ENCODE assay signal across 17 cellular contexts in genomic region chr11:1872267-1872985, GRCh38. TPM values are rescaled to one million over a fixed set of nuclear protein-coding genes. Genes with fewer than 3 reads are reported as not detected.
DNase-seq lines count a peak whose midpoint lies in the region; ATAC-seq and TF ChIP-seq lines count a peak whose summit lies in the region.
"Had no signal": no experiment of that assay in that cellular context is flagged by ENCODE, and none has a peak within 500 bp of the region (broad histone marks: within the 10 kb centered on the region; RNA-seq: fewer than 3 reads in every experiment).

No MANE protein-coding gene starts in this region.

- H3K27me3 ChIP-seq in CD8-positive, alpha-beta memory T cell (ENCODE audit: insufficient read depth, low read length, poor library complexity, severe bottlenecking): no peaks in the 10 kb centered on the region
- peaks cover 34 to 67% (median 63%) of the 10 kb centered on the region in 3 donors for H3K27me3 ChIP-seq in gastrocnemius medialis

- peak in 1 of 5 donors; percentile 46 for DNase-seq in CD8-positive, alpha-beta memory T cell
- DNase-seq in activated naive CD8-positive, alpha-beta T cell treated with anti-CD3 and anti-CD28 coated beads, Interleukin-2, amount 10 ng/mL, durations not matched to agents 7 days and 5 days: peak; percentile 15
- DNase-seq in immature natural killer cell: no peak
- peak in 1 of 2 donors; percentile 10 for DNase-seq in gastrocnemius medialis
- no peak for DNase-seq in stimulated activated CD4-positive, alpha-beta T cell treated with anti-CD3 and anti-CD28 coated beads, Interleukin-15, amount 100 ng/mL, for 24 hours
- no peak for DNase-seq in kidney glomerular epithelial cell (lab: John Stamatoyannopoulos, UW)
- DNase-seq: endodermal cell, GOT3, NCI-H187, NCI-H526 treated with DMSO at 0.1 percent for 48 hours, SHP77 treated with DMSO at 0.1 percent for 48 hours had no signal

- no peak overlapping the region for H3K4me3 ChIP-seq in CD8-positive, alpha-beta memory T cell (ENCODE audit: low read length)
- H3K4me3 ChIP-seq in gastrocnemius medialis: peak overlapping the region in 1 of 4 donors; percentile 37

- peak overlapping the region in 4 of 7 donors; percentile 12 to 58 (median 46) for H3K4me3 Mint-ChIP-seq in CD8-positive, alpha-beta memory T cell
- no peak overlapping the region for H3K4me3 Mint-ChIP-seq in activated naive CD8-positive, alpha-beta T cell treated with anti-CD3 and anti-CD28 coated beads, Interleukin-2, amount 10 ng/mL, durations not matched to agents 7 days and 5 days
- H3K4me3 Mint-ChIP-seq in immature natural killer cell: peak overlapping the region; percentile 20 to 89 (median 59)
- H3K4me3 Mint-ChIP-seq: CD14-positive monocyte, endodermal cell had no signal

- H3K4me1 ChIP-seq in CD8-positive, alpha-beta memory T cell (ENCODE audit: insufficient read depth, low read length): peaks cover 40% of the 10 kb centered on the region
- peaks cover 5 to 27% of the 10 kb centered on the region in 2 donors for H3K4me1 ChIP-seq in gastrocnemius medialis
- H3K4me1 ChIP-seq: parathyroid adenoma had no signal

- CTCF ChIA-PET in CD8-positive, alpha-beta memory T cell (lab: Charles Lee): no interaction called here

- peaks cover 0 to 7% (median 0%) of the 10 kb centered on the region in 3 donors for H3K36me3 Mint-ChIP-seq in CD8-positive, alpha-beta memory T cell
- peaks cover 3% of the 10 kb centered on the region for H3K36me3 Mint-ChIP-seq in activated naive CD8-positive, alpha-beta T cell treated with anti-CD3 and anti-CD28 coated beads, Interleukin-2, amount 10 ng/mL, durations not matched to agents 7 days and 5 days
- H3K36me3 Mint-ChIP-seq in immature natural killer cell: no peaks in the 10 kb centered on the region

- no peak for ATAC-seq in activated naive CD8-positive, alpha-beta T cell treated with anti-CD3 and anti-CD28 coated beads, Interleukin-2, amount 10 ng/mL, durations not matched to agents 7 days and 5 days (ENCODE audit: low read depth)
- ATAC-seq in gastrocnemius medialis (no peak), HG03175 (IDR thresholded peaks at IDR 0.05; ENCODE audit: unreplicated experiment) (no peak)
- no peak for ATAC-seq in activated CD4-positive, CD25-positive, alpha-beta regulatory T cell treated with anti-CD3 and anti-CD28 coated beads, Interleukin-2, amount 50 U/mL, for 24 hours

- H3K9me3 Mint-ChIP-seq in CD8-positive, alpha-beta memory T cell: no peaks in the 10 kb centered on the region
- H3K9me3 Mint-ChIP-seq in activated naive CD8-positive, alpha-beta T cell treated with anti-CD3 and anti-CD28 coated beads, Interleukin-2, amount 10 ng/mL, durations not matched to agents 7 days and 5 days: no peaks in the 10 kb centered on the region
- no peaks in the 10 kb centered on the region for H3K9me3 Mint-ChIP-seq in immature natural killer cell
- H3K9me3 Mint-ChIP-seq: endodermal cell had no signal

- H3K36me3 ChIP-seq in CD8-positive, alpha-beta memory T cell (ENCODE audit: insufficient read depth, low read length): no peaks in the 10 kb centered on the region
- H3K36me3 ChIP-seq in gastrocnemius medialis: no peaks in the 10 kb centered on the region

- in situ Hi-C loops in gastrocnemius medialis (cut with MboI; ENCODE audit: low sequenced_read_pairs in 4 of 4): no loop called here

- H3K9me3 ChIP-seq in CD8-positive, alpha-beta memory T cell (ENCODE audit: low read length): no peaks in the 10 kb centered on the region
- H3K9me3 ChIP-seq in gastrocnemius medialis: no peaks in the 10 kb centered on the region

- H3K4me1 Mint-ChIP-seq in CD8-positive, alpha-beta memory T cell: peaks cover 39 to 73% (median 51%) of the 10 kb centered on the region in 3 donors
- H3K4me1 Mint-ChIP-seq in activated naive CD8-positive, alpha-beta T cell treated with anti-CD3 and anti-CD28 coated beads, Interleukin-2, amount 10 ng/mL, durations not matched to agents 7 days and 5 days: peaks cover 27% of the 10 kb centered on the region
- peaks cover 56 to 72% of the 10 kb centered on the region in 2 donors for H3K4me1 Mint-ChIP-seq in immature natural killer cell
- H3K4me1 Mint-ChIP-seq: endodermal cell had no signal

- intact Hi-C loops in gastrocnemius medialis (cut with DNase I; ENCODE audit: low total_unique reads): no loop called here

- POLR2A ChIA-PET in CD8-positive, alpha-beta memory T cell (lab: Charles Lee): no interaction called here
- POLR2A ChIA-PET in activated naive CD8-positive, alpha-beta T cell treated with anti-CD3 and anti-CD28 coated beads, Interleukin-2, amount 10 ng/mL, durations not matched to agents 7 days and 5 days (lab: Charles Lee): no interaction called here

- H3K27ac Mint-ChIP-seq in CD8-positive, alpha-beta memory T cell: peak overlapping the region in 7 of 8 donors; percentile 53 to 98 (median 76)
- no peak overlapping the region for H3K27ac Mint-ChIP-seq in activated naive CD8-positive, alpha-beta T cell treated with anti-CD3 and anti-CD28 coated beads, Interleukin-2, amount 10 ng/mL, durations not matched to agents 7 days and 5 days
- H3K27ac Mint-ChIP-seq in immature natural killer cell: peak overlapping the region; percentile 59 to 89 (median 77)
- H3K27ac Mint-ChIP-seq: endodermal cell had no signal

- H3K27ac ChIP-seq in CD8-positive, alpha-beta memory T cell (ENCODE audit: low read depth, low read length): no peak overlapping the region
- H3K27ac ChIP-seq in gastrocnemius medialis: peak overlapping the region; percentile 58 to 73 (median 66)
- H3K27ac ChIP-seq: parathyroid adenoma had no signal

- TF ChIP-seq CTCF in gastrocnemius medialis (IDR thresholded peaks at IDR 0.05 in 4 of 5, conservative IDR thresholded peaks at IDR 0.05 in 1 of 5): no peak

- no peak for TF ChIP-seq POLR2A in gastrocnemius medialis (IDR thresholded peaks at IDR 0.05)

- no peaks in the 10 kb centered on the region for H3K27me3 Mint-ChIP-seq in CD8-positive, alpha-beta memory T cell
- no peaks in the 10 kb centered on the region for H3K27me3 Mint-ChIP-seq in activated naive CD8-positive, alpha-beta T cell treated with anti-CD3 and anti-CD28 coated beads, Interleukin-2, amount 10 ng/mL, durations not matched to agents 7 days and 5 days
- peaks cover 2 to 12% (median 12%) of the 10 kb centered on the region in 3 donors for H3K27me3 Mint-ChIP-seq in immature natural killer cell (ENCODE audit: low read depth in 3 of 3)

RNA-seq across cellular contexts. Expression of gene PRR33, which starts 19.3 kb away (rescaled TPM):
- not detected for total RNA-seq in CD8-positive, alpha-beta memory T cell
- polyA plus RNA-seq in CD8-positive, alpha-beta memory T cell: 0.17 TPM
- total RNA-seq in activated naive CD8-positive, alpha-beta T cell treated with anti-CD3 and anti-CD28 coated beads, Interleukin-2, amount 10 ng/mL, durations not matched to agents 7 days and 5 days: not detected
- polyA plus RNA-seq in immature natural killer cell: under 1 TPM in 1 of 3 donors, not detected in 2; 0.35 TPM
- total RNA-seq in gastrocnemius medialis: 1 to 10 TPM in 2 of 4 donors, under 1 TPM in 2; 0.16 to 2.3 (median 1.0) TPM
- total RNA-seq: endodermal cell, liver, subcutaneous adipose tissue had no signal
- polyA plus RNA-seq: CD14-positive monocyte, liver had no signal

RNA-seq across cellular contexts. Expression of gene LSP1, which starts 19.5 kb away (rescaled TPM):
- total RNA-seq in CD8-positive, alpha-beta memory T cell: 100 to 1,000 TPM; 226 to 230 TPM
- 496 TPM for polyA plus RNA-seq in CD8-positive, alpha-beta memory T cell
- 100 to 1,000 TPM; 438 to 453 TPM for total RNA-seq in activated naive CD8-positive, alpha-beta T cell treated with anti-CD3 and anti-CD28 coated beads, Interleukin-2, amount 10 ng/mL, durations not matched to agents 7 days and 5 days
- polyA plus RNA-seq in immature natural killer cell: 100 to 1,000 TPM; 437 to 767 (median 593) TPM
- total RNA-seq in gastrocnemius medialis: 10 to 100 TPM in 1 of 4 donors, 1 to 10 TPM in 3; 3.0 to 13.5 (median 5.5) TPM
- total RNA-seq: endodermal cell had no signal

RNA-seq across cellular contexts. Expression of gene TNNI2, which starts 33.6 kb away (rescaled TPM):
- under 1 TPM in 1 of 2 experiments, not detected in 1; 0.33 TPM for total RNA-seq in CD8-positive, alpha-beta memory T cell
- not detected for polyA plus RNA-seq in CD8-positive, alpha-beta memory T cell
- under 1 TPM in 1 of 2 experiments, not detected in 1; 0.67 TPM for total RNA-seq in activated naive CD8-positive, alpha-beta T cell treated with anti-CD3 and anti-CD28 coated beads, Interleukin-2, amount 10 ng/mL, durations not matched to agents 7 days and 5 days
- polyA plus RNA-seq in immature natural killer cell: 1 to 10 TPM in 1 of 3 donors, under 1 TPM in 1, not detected in 1; 0.54 to 2.0 TPM
- 1,000 to 10,000 TPM; 1,499 to 3,728 (median 2,254) TPM for total RNA-seq in gastrocnemius medialis
- total RNA-seq: endodermal cell had no signal

RNA-seq across cellular contexts. Expression of gene SYT8, which starts 37.6 kb away (rescaled TPM):
- total RNA-seq in CD8-positive, alpha-beta memory T cell: not detected
- not detected for polyA plus RNA-seq in CD8-positive, alpha-beta memory T cell
- not detected for total RNA-seq in activated naive CD8-positive, alpha-beta T cell treated with anti-CD3 and anti-CD28 coated beads, Interleukin-2, amount 10 ng/mL, durations not matched to agents 7 days and 5 days
- polyA plus RNA-seq in immature natural killer cell: not detected
- not detected for total RNA-seq in gastrocnemius medialis
- total RNA-seq: endodermal cell, subcutaneous adipose tissue had no signal
- polyA plus RNA-seq: CD14-positive monocyte had no signal

RNA-seq across cellular contexts. Expression of gene TNNT3, which starts 47.1 kb away (rescaled TPM):
- 1 to 10 TPM; 1.4 to 1.6 TPM for total RNA-seq in CD8-positive, alpha-beta memory T cell
- polyA plus RNA-seq in CD8-positive, alpha-beta memory T cell: not detected
- 10 to 100 TPM; 13.7 to 16.7 TPM for total RNA-seq in activated naive CD8-positive, alpha-beta T cell treated with anti-CD3 and anti-CD28 coated beads, Interleukin-2, amount 10 ng/mL, durations not matched to agents 7 days and 5 days
- not detected for polyA plus RNA-seq in immature natural killer cell
- 1,000 to 10,000 TPM; 1,260 to 3,441 (median 1,835) TPM for total RNA-seq in gastrocnemius medialis
- total RNA-seq: endodermal cell had no signal
- polyA plus RNA-seq: CD14-positive monocyte had no signal

Comparison
In these comparisons a context has a peak if more than half of its experiments do, and no peak if none do; other contexts are left out.
1. RNA of gene LSP1, which starts 19.5 kb away (total RNA-seq): 438 to 453 TPM in activated naive CD8-positive, alpha-beta T cell treated with anti-CD3 and anti-CD28 coated beads, Interleukin-2, amount 10 ng/mL, durations not matched to agents 7 days and 5 days and 226 to 230 TPM in CD8-positive, alpha-beta memory T cell; 3.0 to 13.5 TPM in gastrocnemius medialis; every median in the first group is over 10 times any median in the second.
2. RNA of gene TNNI2, which starts 33.6 kb away (total RNA-seq): 1,499 to 3,728 TPM in gastrocnemius medialis; 0.67 TPM in activated naive CD8-positive, alpha-beta T cell treated with anti-CD3 and anti-CD28 coated beads, Interleukin-2, amount 10 ng/mL, durations not matched to agents 7 days and 5 days and 0.33 TPM in CD8-positive, alpha-beta memory T cell; every median in the first group is over 100 times any median in the second.